ENCODE assay signal across 25 cellular contexts in the genomic region with DNA sequence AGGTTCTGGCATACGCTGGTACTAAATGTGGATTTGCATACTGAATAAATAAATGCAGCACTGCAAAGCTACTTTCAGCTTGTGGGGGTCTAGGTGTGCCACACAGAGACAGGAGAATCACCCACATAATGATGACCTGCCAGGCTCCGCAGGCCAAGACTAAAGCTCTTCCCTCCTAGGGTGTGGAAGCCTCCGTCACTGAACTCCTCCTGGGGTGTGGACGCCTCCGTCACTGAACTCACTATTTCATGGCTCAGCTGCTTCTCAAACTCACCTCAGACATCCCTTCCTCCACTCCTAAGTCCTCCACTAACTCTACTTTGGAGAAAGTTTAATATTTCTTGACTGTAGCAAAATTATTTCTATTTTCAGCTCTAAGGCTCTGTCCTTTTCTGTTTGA.
"Had no signal": no experiment of that assay in that cellular context is flagged by ENCODE, and none has a peak within 500 bp of the region (broad histone marks: within the 10 kb centered on the region; RNA-seq: fewer than 3 reads in every experiment).

No MANE protein-coding gene starts in this region.

- H3K27me3 Mint-ChIP-seq: activated CD4-positive, alpha-beta memory T cell treated with anti-CD3 and anti-CD28 coated beads for 36 hours; activated CD4-positive, alpha-beta T cell treated with anti-CD3 and anti-CD28 coated beads, Interleukin-2, amount 10 ng/mL, durations not matched to agents 24 days and 14 days; activated T-helper 17 cell treated with anti-CD3 and anti-CD28 coated beads, Interleukin-2, amount 50 U/mL, for 72 hours; progenitor cell of endocrine pancreas had no signal

- H3K4me1 Mint-ChIP-seq: activated CD4-positive, alpha-beta T cell treated with anti-CD3 and anti-CD28 coated beads, Interleukin-2, amount 10 ng/mL, durations not matched to agents 24 days and 14 days; activated T-helper 17 cell treated with anti-CD3 and anti-CD28 coated beads, Interleukin-2, amount 50 U/mL, for 72 hours had no signal

- H3K27ac Mint-ChIP-seq: activated CD4-positive, alpha-beta memory T cell treated with anti-CD3 and anti-CD28 coated beads for 36 hours; activated CD4-positive, alpha-beta T cell treated with anti-CD3 and anti-CD28 coated beads, Interleukin-2, amount 10 ng/mL, durations not matched to agents 24 days and 14 days; activated T-helper 17 cell treated with anti-CD3 and anti-CD28 coated beads, Interleukin-2, amount 50 U/mL, for 72 hours; nephron progenitor cell; progenitor cell of endocrine pancreas had no signal

- FAIRE-seq: astrocyte, frontal cortex, islet of Langerhans had no signal

- H3K9me3 Mint-ChIP-seq: activated CD4-positive, alpha-beta memory T cell treated with anti-CD3 and anti-CD28 coated beads for 36 hours; activated CD4-positive, alpha-beta T cell treated with anti-CD3 and anti-CD28 coated beads, Interleukin-2, amount 10 ng/mL, durations not matched to agents 24 days and 14 days; activated T-cell treated with anti-CD3 and anti-CD28 coated beads, Interleukin-2, amount 50 U/mL, for 4 hours; activated T-helper 17 cell treated with anti-CD3 and anti-CD28 coated beads, Interleukin-2, amount 50 U/mL, for 72 hours; nephron progenitor cell had no signal

- H3K4me3 Mint-ChIP-seq: activated CD4-positive, alpha-beta memory T cell treated with anti-CD3 and anti-CD28 coated beads for 36 hours; activated CD4-positive, alpha-beta T cell treated with anti-CD3 and anti-CD28 coated beads, Interleukin-2, amount 10 ng/mL, durations not matched to agents 24 days and 14 days; activated T-cell treated with anti-CD3 and anti-CD28 coated beads, Interleukin-2, amount 50 U/mL, for 4 hours; activated T-helper 17 cell treated with anti-CD3 and anti-CD28 coated beads, Interleukin-2, amount 50 U/mL, for 72 hours; nephron progenitor cell had no signal

- DNase-seq: activated CD4-positive, alpha-beta memory T cell treated with anti-CD3 and anti-CD28 coated beads for 36 hours; activated CD4-positive, alpha-beta T cell treated with anti-CD3 and anti-CD28 coated beads, Interleukin-2, amount 10 ng/mL, durations not matched to agents 24 days and 14 days; activated CD4-positive, CD25-positive, alpha-beta regulatory T cell treated with anti-CD3 and anti-CD28 coated beads, Interleukin-2, amount 50 U/mL, for 72 hours; activated gamma-delta T cell treated with Interleukin-2 at 50 U/mL for 16 hours; activated naive CD4-positive, alpha-beta T cell treated with anti-CD3 and anti-CD28 coated beads, Interleukin-2, amount 50 U/mL, for 16 hours; activated T-cell treated with anti-CD3 and anti-CD28 coated beads, Interleukin-2, amount 50 U/mL, for 4 hours; amniotic stem cell; brain microvascular endothelial cell; lower lobe of right lung; mesendoderm; nephron progenitor cell; ovary; right lobe of liver; stimulated activated CD4-positive, alpha-beta T cell treated with anti-CD3 and anti-CD28 coated beads, Interleukin-2, amount 100 ng/mL, for 48 hours; stomach; T-helper 1 cell; T-helper 9 cell; tibial artery; upper lobe of right lung had no signal

- ATAC-seq: activated T-cell treated with anti-CD3 and anti-CD28 coated beads, Interleukin-2, amount 50 U/mL, for 4 hours; activated T-helper 17 cell treated with anti-CD3 and anti-CD28 coated beads, Interleukin-2, amount 50 U/mL, for 72 hours; left lung; lower lobe of right lung; right lobe of liver; upper lobe of right lung had no signal
